In genomic region chr5:6837519-6838110, GRCh38 we compare ENCODE assay signal across 9 cellular contexts.
A peak's percentile ranks its signal among the peaks of the same experiment; 100 is the strongest.
DNase-seq lines count a peak whose midpoint lies in the region; ATAC-seq, FAIRE-seq and TF ChIP-seq lines count a peak whose summit lies in the region.
"Had no signal": no experiment of that assay in that cellular context is flagged by ENCODE, and none has a peak within 500 bp of the region (broad histone marks: within the 10 kb centered on the region; RNA-seq: fewer than 3 reads in every experiment).

No MANE protein-coding gene starts in this region.

- no peaks in the 10 kb centered on the region for H3K36me3 ChIP-seq in WERI-Rb-1

- H3K4me1 Mint-ChIP-seq in immature natural killer cell, result peaks cover 3 to 6% of the 10 kb centered on the region in 2 donors
- no peaks in the 10 kb centered on the region for H3K4me1 Mint-ChIP-seq in activated T-helper 17 cell treated with anti-CD3 and anti-CD28 coated beads, Interleukin-2, amount 50 U/mL, for 72 hours

- H3K4me3 Mint-ChIP-seq in immature natural killer cell, result no peak overlapping the region
- no peak overlapping the region for H3K4me3 Mint-ChIP-seq in activated T-helper 17 cell treated with anti-CD3 and anti-CD28 coated beads, Interleukin-2, amount 50 U/mL, for 72 hours
- H3K4me3 Mint-ChIP-seq: stimulated activated naive CD8-positive, alpha-beta T cell treated with anti-CD3 and anti-CD28 coated beads, Interleukin-15, Interleukin-2, amounts not matched to agents 100 ng/mL and 50 ng/mL, for 24 hours had no signal

- H3K27me3 Mint-ChIP-seq in immature natural killer cell (ENCODE audit: low read depth in 3 of 3), result peaks cover 0 to 3% (median 2%) of the 10 kb centered on the region in 3 donors
- H3K27me3 Mint-ChIP-seq in activated T-helper 17 cell treated with anti-CD3 and anti-CD28 coated beads, Interleukin-2, amount 50 U/mL, for 72 hours, result peaks cover 15% of the 10 kb centered on the region

- TF ChIP-seq CTCF in AG09309 (IDR thresholded peaks at IDR 0.05; ENCODE audit: control insufficient read depth, insufficient read depth, low read depth, low read length, missing control alignments) (peak; percentile 70), WERI-Rb-1 (IDR thresholded peaks at IDR 0.05; ENCODE audit: low read depth, low read length) (peak; percentile 82)

- H3K27ac Mint-ChIP-seq in immature natural killer cell, result no peak overlapping the region
- H3K27ac Mint-ChIP-seq in activated T-helper 17 cell treated with anti-CD3 and anti-CD28 coated beads, Interleukin-2, amount 50 U/mL, for 72 hours, result no peak overlapping the region
- H3K27ac Mint-ChIP-seq: stimulated activated naive CD8-positive, alpha-beta T cell treated with anti-CD3 and anti-CD28 coated beads, Interleukin-15, Interleukin-2, amounts not matched to agents 100 ng/mL and 50 ng/mL, for 24 hours had no signal

- H3K9me3 ChIP-seq in WERI-Rb-1 (ENCODE audit: severe bottlenecking), result peaks cover 18% of the 10 kb centered on the region

- no peak for TF ChIP-seq POLR2A in GM12891 (IDR thresholded peaks at IDR 0.05; ENCODE audit: low read depth, low read length)

- no peaks in the 10 kb centered on the region for H3K27me3 ChIP-seq in WERI-Rb-1 (ENCODE audit: insufficient read depth, low read depth, severe bottlenecking)

- H3K36me3 Mint-ChIP-seq in immature natural killer cell, result no peaks in the 10 kb centered on the region
- no peaks in the 10 kb centered on the region for H3K36me3 Mint-ChIP-seq in activated T-helper 17 cell treated with anti-CD3 and anti-CD28 coated beads, Interleukin-2, amount 50 U/mL, for 72 hours (ENCODE audit: low read depth)

- H3K9me3 Mint-ChIP-seq in immature natural killer cell, result no peaks in the 10 kb centered on the region
- peaks cover 11% of the 10 kb centered on the region for H3K9me3 Mint-ChIP-seq in activated T-helper 17 cell treated with anti-CD3 and anti-CD28 coated beads, Interleukin-2, amount 50 U/mL, for 72 hours
- H3K9me3 Mint-ChIP-seq: stimulated activated naive CD8-positive, alpha-beta T cell treated with anti-CD3 and anti-CD28 coated beads, Interleukin-15, Interleukin-2, amounts not matched to agents 100 ng/mL and 50 ng/mL, for 24 hours had no signal

- H3K27ac ChIP-seq in WERI-Rb-1, result no peak overlapping the region

- ATAC-seq in activated T-helper 17 cell treated with anti-CD3 and anti-CD28 coated beads, Interleukin-2, amount 50 U/mL, for 72 hours (replicated peaks), result no peak

- no peak for FAIRE-seq in GM12891 (lab: Jason Lieb, UNC)
- no peak for FAIRE-seq in HTR-8/SVneo (lab: Jason Lieb, UNC)
- no peak for FAIRE-seq in RCC 7860 (lab: Jason Lieb, UNC)

- DNase-seq in AG09309 (ENCODE audit: low read depth), result no peak
- DNase-seq in GM12891 (ENCODE audit: insufficient read length, low spot score), result peak; percentile 32
- DNase-seq in WERI-Rb-1, result peak; percentile 55
- DNase-seq in immature natural killer cell, result peak in 2 of 3 donors; percentile 13 to 31
- DNase-seq in HTR-8/SVneo (ENCODE audit: insufficient read length, low spot score), result no peak
- DNase-seq in COLO668 (lab: John Stamatoyannopoulos, UW; ENCODE audit: unreplicated experiment), result no peak
- DNase-seq in RCC 7860 (ENCODE audit: low spot score), result no peak

- H3K4me3 ChIP-seq in AG09309 (ENCODE audit: control insufficient read depth, low read depth, low read length), result no peak overlapping the region
- H3K4me3 ChIP-seq in WERI-Rb-1 (ENCODE audit: low read depth, low read length), result no peak overlapping the region

TF ChIP-seq in GM12891, 5 proteins besides CTCF, POLR2A, EP300 and RAD21:
- TF ChIP-seq TAF1 (IDR thresholded peaks at IDR 0.05; ENCODE audit: low read depth, low read length) (no peak), PAX5 (IDR thresholded peaks at IDR 0.05; ENCODE audit: insufficient read depth, low read length, severe bottlenecking) (no peak), POU2F2 (IDR thresholded peaks at IDR 0.05; ENCODE audit: low read depth, low read length) (no peak), SPI1 (IDR thresholded peaks at IDR 0.05; ENCODE audit: low read depth, low read length) (no peak), POLR2AphosphoS5 (IDR thresholded peaks at IDR 0.05; ENCODE audit: low read depth, low read length) (no peak)

Comparison
In these comparisons a context has a peak if more than half of its experiments do, and no peak if none do; other contexts are left out.
1. DNase-seq: peak in GM12891 (single experiment), WERI-Rb-1 (single experiment) and immature natural killer cell (2 of 3); none in AG09309 (single experiment), HTR-8/SVneo (single experiment), COLO668 (single experiment) and RCC 7860 (single experiment).